13 cellular contexts compared by ENCODE assay signal in the genomic region with DNA sequence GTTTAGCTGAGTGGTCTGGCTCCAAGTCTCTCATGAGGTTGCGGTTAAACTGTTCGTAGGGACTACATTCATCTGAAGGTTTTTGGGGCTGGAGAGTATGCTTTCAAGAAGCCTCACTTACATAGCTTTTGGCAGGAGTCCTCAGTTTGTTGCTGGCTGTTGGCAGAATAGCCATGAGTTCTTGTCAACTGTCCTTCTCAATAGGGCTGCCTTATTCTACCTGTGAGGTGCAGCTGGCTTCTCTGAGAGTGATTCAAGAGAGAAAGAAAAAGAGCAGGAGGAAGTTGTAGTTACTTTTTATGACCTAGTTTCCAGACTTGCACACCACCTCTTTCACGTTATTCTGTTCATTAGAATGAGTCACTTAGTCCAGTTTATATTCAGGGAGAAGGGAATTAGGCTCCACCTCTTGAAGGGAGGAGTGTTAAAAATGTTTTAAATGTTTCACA. TPM values are rescaled to one million over a fixed set of nuclear protein-coding genes. Genes with fewer than 3 reads are reported as not detected.
DNase-seq lines count a peak whose midpoint lies in the region; ATAC-seq, FAIRE-seq and TF ChIP-seq lines count a peak whose summit lies in the region.
"Had no signal": no experiment of that assay in that cellular context is flagged by ENCODE, and none has a peak within 500 bp of the region (broad histone marks: within the 10 kb centered on the region; RNA-seq: fewer than 3 reads in every experiment).

No MANE protein-coding gene starts in this region.

- no peaks in the 10 kb centered on the region for H3K4me1 ChIP-seq in CD4-positive, CD25-positive, alpha-beta regulatory T cell (ENCODE audit: control insufficient read depth, insufficient read depth, low read length, poor library complexity, severe bottlenecking)
- no peaks in the 10 kb centered on the region for H3K4me1 ChIP-seq in GM12878 (ENCODE audit: control insufficient read depth, insufficient read depth, low read length)

- H3K27ac Mint-ChIP-seq in CD4-positive, CD25-positive, alpha-beta regulatory T cell = peak overlapping the region in 2 of 3 donors; percentile 0 to 15
- H3K27ac Mint-ChIP-seq: activated T-helper 1 cell treated with anti-CD3 and anti-CD28 coated beads, Interleukin-12 subunit alpha, Interleukin-12 subunit beta, Interleukin-2, Interleukin-4 antibody, amounts not matched to agents 30 ng/mL and 10 ng/mL and 1 ng/mL, durations not matched to agents 14 hours and 24 hours and 36 hours; T-helper 1 cell treated with Interleukin-12 subunit alpha and Interleukin-12 subunit beta and Interleukin-4 antibody, amounts not matched to agents 30 μg/mL and 1 μg/mL, for 36 hours had no signal

- ATAC-seq in CD4-positive, CD25-positive, alpha-beta regulatory T cell (ENCODE audit: low read depth in 2 of 2) = no peak
- peak; percentile 37 for ATAC-seq in HG03460 (IDR thresholded peaks at IDR 0.05; ENCODE audit: unreplicated experiment)
- ATAC-seq in GM12878 = peak; percentile 21; the same call in 2 of the 3 replicates
- no peak for ATAC-seq in HG03175 (IDR thresholded peaks at IDR 0.05; ENCODE audit: unreplicated experiment)
- no peak for ATAC-seq in HG03196 (IDR thresholded peaks at IDR 0.05; ENCODE audit: unreplicated experiment)
- ATAC-seq: HepG2, sciatic nerve had no signal

- CTCF ChIA-PET in GM12878 (lab: Yijun Ruan, JAX) = interaction anchor here (0.7 to 1.4 kb wide), 3 partner anchors 12 to 65 kb away, joined by 3 read pairs; no protein-coding TSS in a partner anchor

- TF ChIP-seq RAD21 in GM12878 (IDR thresholded peaks at IDR 0.05; ENCODE audit: insufficient read depth, low read depth, low read length) = no peak

- intact Hi-C loops in GM12878 (cut with micrococcal nuclease; ENCODE audit: unreplicated experiment) = no loop called here

- POLR2A ChIA-PET in GM12878 (lab: Charles Lee) = interaction anchor here (1.1 kb wide), 1 partner anchor 25 kb away, joined by 4 read pairs; no protein-coding TSS in a partner anchor

- peak; percentile 65 for FAIRE-seq in GM12878 (lab: Jason Lieb, UNC)
- FAIRE-seq: HepG2 had no signal

- WGBS in GM12878 (ENCODE audit: insufficient coverage, insufficient replicate concordance, low lambda C conversion rate, missing lambda C conversion rate) = 63% methylated on average over 3 of the region's 3 CpGs

- peaks cover 58% of the 10 kb centered on the region for H3K36me3 Mint-ChIP-seq in CD4-positive, CD25-positive, alpha-beta regulatory T cell

- H3K9ac ChIP-seq in GM12878 (ENCODE audit: control insufficient read depth, insufficient read depth, low read length) = no peak overlapping the region

- peaks cover 19 to 31% (median 26%) of the 10 kb centered on the region in 4 donors for H3K4me1 Mint-ChIP-seq in CD4-positive, CD25-positive, alpha-beta regulatory T cell

- DNase-seq in CD4-positive, CD25-positive, alpha-beta regulatory T cell = peak in 1 of 3 donors; percentile 14
- DNase-seq in GM12878 (ENCODE audit: low read depth, low spot score) = no peak
- peak; percentile 23 for DNase-seq in kidney epithelial cell (ENCODE audit: low read depth)
- DNase-seq in T-helper 1 cell = no peak
- no peak for DNase-seq in stimulated activated naive CD4-positive, alpha-beta T cell treated with Interleukin-2 at 50 U/mL for 16 hours (lab: John Stamatoyannopoulos, UW)
- DNase-seq: NCI-H2227 treated with DMSO at 0.1 percent for 48 hours had no signal

- no peaks in the 10 kb centered on the region for H4K20me1 ChIP-seq in GM12878 (ENCODE audit: control insufficient read depth, insufficient read depth)

- BruUV-seq in GM12878 (replicated peaks; lab: Mats Ljungman, UMichigan) = no TSS peak

- H3K79me2 ChIP-seq in GM12878 (ENCODE audit: control insufficient read depth, insufficient read depth, low read length) = no peaks in the 10 kb centered on the region

- RAD21 ChIA-PET in GM12878 (lab: Charles Lee; ENCODE audit: unreplicated experiment) = no interaction called here

- in situ Hi-C loops in GM12878 (cut with MboI) = no loop called here

- no peaks in the 10 kb centered on the region for H3K27me3 Mint-ChIP-seq in CD4-positive, CD25-positive, alpha-beta regulatory T cell

- H3K36me3 ChIP-seq in CD4-positive, CD25-positive, alpha-beta regulatory T cell (ENCODE audit: control insufficient read depth, insufficient read depth, low read length) = peaks cover 52% of the 10 kb centered on the region
- H3K36me3 ChIP-seq in GM12878 (ENCODE audit: control insufficient read depth in 2 of 2, insufficient read depth in 2 of 2, low read length in 1 of 2) (peaks cover 2 to 26% of the 10 kb centered on the region in 2 experiments), kidney epithelial cell (ENCODE audit: control insufficient read depth, insufficient read depth, low read length) (peaks cover 1% of the 10 kb centered on the region)

- no peak for TF ChIP-seq POLR2A in GM12878 (IDR thresholded peaks at IDR 0.05; ENCODE audit: low read depth, low read length)

- H3K27ac ChIP-seq in CD4-positive, CD25-positive, alpha-beta regulatory T cell (ENCODE audit: insufficient read depth, low read length, poor library complexity, severe bottlenecking) = no peak overlapping the region
- H3K27ac ChIP-seq in GM12878 (ENCODE audit: control insufficient read depth, insufficient read depth) = no peak overlapping the region

- no peak overlapping the region for H3K4me3 Mint-ChIP-seq in CD4-positive, CD25-positive, alpha-beta regulatory T cell
- H3K4me3 Mint-ChIP-seq: activated T-helper 1 cell treated with anti-CD3 and anti-CD28 coated beads, Interleukin-12 subunit alpha, Interleukin-12 subunit beta, Interleukin-2, Interleukin-4 antibody, amounts not matched to agents 30 ng/mL and 10 ng/mL and 1 ng/mL, durations not matched to agents 14 hours and 24 hours and 36 hours; T-helper 1 cell treated with Interleukin-12 subunit alpha and Interleukin-12 subunit beta and Interleukin-4 antibody, amounts not matched to agents 30 μg/mL and 1 μg/mL, for 36 hours had no signal

- TF ChIP-seq CTCF in GM12878 (IDR thresholded peaks at IDR 0.05 in 2 of 3, conservative IDR thresholded peaks at IDR 0.05 in 1 of 3; ENCODE audit: control insufficient read depth in 2 of 3, extremely low read depth in 1 of 3, insufficient read depth in 1 of 3, low read depth in 3 of 3, low read length in 3 of 3) (no peak), kidney epithelial cell (IDR thresholded peaks at IDR 0.05; ENCODE audit: insufficient read depth, low read length, poor library complexity, severe bottlenecking) (no peak)

- H3K4me2 ChIP-seq in GM12878 (ENCODE audit: control insufficient read depth, insufficient read depth) = 0 out of 2 replicates have a peak overlapping the region, but pooled peaks have one; percentile 19

- H3K4me3 ChIP-seq in CD4-positive, CD25-positive, alpha-beta regulatory T cell (ENCODE audit: low read depth, low read length) = no peak overlapping the region
- H3K4me3 ChIP-seq in GM12878 (no peak overlapping the region), kidney epithelial cell (ENCODE audit: low read depth, low read length) (no peak overlapping the region)

- H2AFZ ChIP-seq in GM12878 (ENCODE audit: control insufficient read depth, low read depth, low read length) = no peak overlapping the region

- H3K9me3 ChIP-seq in CD4-positive, CD25-positive, alpha-beta regulatory T cell (ENCODE audit: control insufficient read depth in 2 of 2, low read length in 2 of 2) = no peaks in the 10 kb centered on the region
- H3K9me3 ChIP-seq in GM12878 (replicated peaks; ENCODE audit: control insufficient read depth, insufficient read depth, low read length) = no peaks in the 10 kb centered on the region

- no peaks in the 10 kb centered on the region for H3K9me3 Mint-ChIP-seq in CD4-positive, CD25-positive, alpha-beta regulatory T cell
- H3K9me3 Mint-ChIP-seq: activated T-helper 1 cell treated with anti-CD3 and anti-CD28 coated beads, Interleukin-12 subunit alpha, Interleukin-12 subunit beta, Interleukin-2, Interleukin-4 antibody, amounts not matched to agents 30 ng/mL and 10 ng/mL and 1 ng/mL, durations not matched to agents 14 hours and 24 hours and 36 hours; T-helper 1 cell treated with Interleukin-12 subunit alpha and Interleukin-12 subunit beta and Interleukin-4 antibody, amounts not matched to agents 30 μg/mL and 1 μg/mL, for 36 hours had no signal

- no peaks in the 10 kb centered on the region for H3K27me3 ChIP-seq in CD4-positive, CD25-positive, alpha-beta regulatory T cell (ENCODE audit: control insufficient read depth, insufficient read depth, low read length)
- H3K27me3 ChIP-seq in GM12878 (replicated peaks in 1 of 2; ENCODE audit: control insufficient read depth in 2 of 2, insufficient read depth in 2 of 2, low read length in 1 of 2) (no peaks in the 10 kb centered on the region), kidney epithelial cell (ENCODE audit: control insufficient read depth, insufficient read depth, low read length) (no peaks in the 10 kb centered on the region)

- no peak for TF ChIP-seq EP300 in GM12878 (IDR thresholded peaks at IDR 0.05; ENCODE audit: borderline replicate concordance in 1 of 2, control insufficient read depth in 1 of 2, low read depth in 2 of 2, low read length in 2 of 2)

- SMC1A ChIA-PET in GM12878 (lab: Charles Lee; ENCODE audit: uncharacterized antibody, unreplicated experiment) = interaction anchor here (0.9 kb wide), 1 partner anchor 48 kb away, joined by 3 read pairs; no protein-coding TSS in a partner anchor

RNA-seq across cellular contexts. Expression of a gene that starts 33.2 kb away (rescaled TPM):
- total RNA-seq in CD4-positive, CD25-positive, alpha-beta regulatory T cell = 56.1 TPM
- 10 to 100 TPM in 2 of 4 donors, 1 to 10 TPM in 2; 5.7 to 12.7 (median 10.1) TPM for polyA plus RNA-seq in CD4-positive, CD25-positive, alpha-beta regulatory T cell
- 118 and 123 TPM in 2 replicates for total RNA-seq in GM12878 (2013; cell fraction: nucleolus; rRNA removed)
- total RNA-seq in GM12878 (2014; rRNA removed) (16.7 and 20.3 TPM in 2 replicates), GM12878 (2014; rRNA removed; fragmentation: Illumina TruSeq; extraction: Trizol) (23.0 and 24.9 TPM in 2 replicates), GM12878 (2021) (25.2 and 25.8 TPM in 2 replicates), kidney epithelial cell (18.4 and 20.4 TPM in 2 replicates)
- 7.6 TPM for polyA plus RNA-seq in GM12878 (2011; ENCODE audit: low read depth)
- polyA plus RNA-seq in GM12878 (2011; rRNA removed) (16.1 and 25.7 TPM in 2 replicates), GM12878 (2014; fragmentation: Illumina TruSeq; extraction: Trizol) (24.3 and 29.6 TPM in 2 replicates), GM12878 (2014; fragmentation: Nextera tagmentation; extraction: Ambion mirVana) (1 to 10 TPM; 3.8 to 5.7 TPM), GM12878 (2014; rRNA removed) (18.6 and 21.6 TPM in 2 replicates), GM12878 (2016; fragmentation: Nextera tagmentation; extraction: Ambion mirVana) (10 to 100 TPM; 15.1 to 16.0 TPM)
- polyA plus RNA-seq in GM12878 (2011; cell fraction: cytosol; rRNA removed) = 4.5 and 4.7 TPM in 2 replicates
- polyA plus RNA-seq in GM12878 (2011; cell fraction: nucleus; rRNA removed) = 22.5 and 31.3 TPM in 2 replicates
- 9.8 and 12.6 TPM in 2 replicates for polyA plus RNA-seq in GM12878 (2012)
- 19.5 and 22.5 TPM in 2 replicates for polyA minus RNA-seq in GM12878 (2011; rRNA and poly(A)+ RNA removed)
- 6.0 and 7.6 TPM in 2 replicates for polyA minus RNA-seq in GM12878 (2011; cell fraction: cytosol; rRNA and poly(A)+ RNA removed)
- polyA minus RNA-seq in GM12878 (2011; cell fraction: nucleus; rRNA and poly(A)+ RNA removed) = 37.2 and 58.6 TPM in 2 replicates

RNA-seq across cellular contexts. Expression of a gene that starts 58.5 kb away (rescaled TPM):
- total RNA-seq in CD4-positive, CD25-positive, alpha-beta regulatory T cell = 11.1 TPM
- polyA plus RNA-seq in CD4-positive, CD25-positive, alpha-beta regulatory T cell = 1 to 10 TPM in 3 of 4 donors, under 1 TPM in 1; 0.47 to 3.5 (median 2.9) TPM
- total RNA-seq in GM12878 (2013; cell fraction: nucleolus; rRNA removed) = 0.07 TPM in 1 of 2 replicates, not detected in the other
- total RNA-seq in GM12878 (2014; rRNA removed) (0.22 and 0.28 TPM in 2 replicates), GM12878 (2014; rRNA removed; fragmentation: Illumina TruSeq; extraction: Trizol) (0.13 and 0.28 TPM in 2 replicates), GM12878 (2021) (0.38 and 0.48 TPM in 2 replicates), kidney epithelial cell (16.7 and 24.7 TPM in 2 replicates)
- polyA plus RNA-seq in GM12878 (2011; ENCODE audit: low read depth) = 0.12 TPM
- polyA plus RNA-seq in GM12878 (2011; rRNA removed) (0.03 and 0.04 TPM in 2 replicates), GM12878 (2014; fragmentation: Illumina TruSeq; extraction: Trizol) (0.06 and 0.15 TPM in 2 replicates), GM12878 (2014; fragmentation: Nextera tagmentation; extraction: Ambion mirVana) (under 1 TPM; 0.04 to 0.18 TPM), GM12878 (2014; rRNA removed) (0.09 and 0.10 TPM in 2 replicates), GM12878 (2016; fragmentation: Nextera tagmentation; extraction: Ambion mirVana) (under 1 TPM; 0.64 to 0.86 TPM)
- 0.06 and 0.07 TPM in 2 replicates for polyA plus RNA-seq in GM12878 (2011; cell fraction: cytosol; rRNA removed)
- 0.01 and 0.04 TPM in 2 replicates for polyA plus RNA-seq in GM12878 (2011; cell fraction: nucleus; rRNA removed)
- 0.25 and 0.28 TPM in 2 replicates for polyA plus RNA-seq in GM12878 (2012)
- polyA minus RNA-seq in GM12878 (2011; rRNA and poly(A)+ RNA removed) = 0.10 TPM in 1 of 2 replicates, not detected in the other
- not detected in 2 replicates for polyA minus RNA-seq in GM12878 (2011; cell fraction: cytosol; rRNA and poly(A)+ RNA removed)
- 0.10 and 0.12 TPM in 2 replicates for polyA minus RNA-seq in GM12878 (2011; cell fraction: nucleus; rRNA and poly(A)+ RNA removed)

Comparison
In these comparisons a context has a peak if more than half of its experiments do, and no peak if none do; other contexts are left out.
1. ATAC-seq: peak in HG03460 (single experiment) and GM12878 (single experiment); none in CD4-positive, CD25-positive, alpha-beta regulatory T cell (0 of 2), HG03175 (single experiment) and HG03196 (single experiment).